In the genomic region with DNA sequence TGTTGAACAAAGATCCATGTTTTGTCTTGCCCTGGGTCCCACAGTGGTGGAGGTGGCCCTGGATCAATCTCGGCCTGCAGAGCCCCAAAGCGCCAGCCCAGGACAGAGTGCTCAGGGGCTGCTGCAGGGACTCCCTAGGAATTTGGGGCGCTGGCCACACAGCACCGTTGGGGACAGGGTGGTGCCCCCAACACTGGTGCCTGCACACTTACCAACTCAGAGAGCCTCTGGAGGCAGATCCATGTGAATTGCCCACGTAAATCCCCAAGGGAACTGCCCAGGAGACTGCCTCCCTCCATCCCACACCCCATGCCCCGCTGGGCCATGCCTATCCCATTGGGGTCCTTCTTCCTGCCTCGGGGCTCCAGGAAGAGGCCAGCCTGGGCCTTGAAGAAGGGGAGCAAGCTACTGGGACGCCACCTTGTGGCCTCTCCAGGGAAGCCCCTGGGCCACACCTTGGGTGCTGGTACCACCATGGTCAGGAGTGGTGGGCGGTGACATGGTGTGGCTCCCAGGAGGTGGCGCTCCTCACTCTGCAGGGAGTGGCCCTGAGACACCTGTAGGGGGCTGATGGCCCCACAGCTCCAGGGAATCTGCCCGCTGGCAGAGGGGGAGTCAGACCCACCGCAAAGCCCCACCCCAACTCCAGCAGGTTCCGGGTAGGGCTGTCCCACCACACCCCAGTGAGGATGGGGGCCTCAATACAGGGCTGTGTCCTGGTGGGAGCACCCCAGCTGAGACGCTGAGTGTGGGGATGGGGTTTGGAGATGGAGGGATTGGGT, we compare ENCODE assay signal across 8 cellular contexts. TPM values are rescaled to one million over a fixed set of nuclear protein-coding genes. Genes with fewer than 3 reads are reported as not detected.
DNase-seq lines count a peak whose midpoint lies in the region; ATAC-seq and TF ChIP-seq lines count a peak whose summit lies in the region.

No MANE protein-coding gene starts in this region.

- no peak overlapping the region for H3K27ac Mint-ChIP-seq in activated CD4-positive, alpha-beta memory T cell treated with anti-CD3 and anti-CD28 coated beads, Interleukin-2, amount 10 ng/mL, durations not matched to agents 7 days and 5 days
- H3K27ac Mint-ChIP-seq in neural crest cell (ENCODE audit: unreplicated experiment): no peak overlapping the region

- no peaks in the 10 kb centered on the region for H3K27me3 ChIP-seq in upper lobe of left lung

- H3K4me1 Mint-ChIP-seq in activated CD4-positive, alpha-beta memory T cell treated with anti-CD3 and anti-CD28 coated beads, Interleukin-2, amount 10 ng/mL, durations not matched to agents 7 days and 5 days: peaks cover 5% of the 10 kb centered on the region
- no peaks in the 10 kb centered on the region for H3K4me1 Mint-ChIP-seq in neural crest cell

- H3K4me3 Mint-ChIP-seq in activated CD4-positive, alpha-beta memory T cell treated with anti-CD3 and anti-CD28 coated beads, Interleukin-2, amount 10 ng/mL, durations not matched to agents 7 days and 5 days: no peak overlapping the region
- no peak overlapping the region for H3K4me3 Mint-ChIP-seq in neural crest cell

- CTCF ChIA-PET in activated CD4-positive, alpha-beta memory T cell treated with anti-CD3 and anti-CD28 coated beads, Interleukin-2, amount 10 ng/mL, durations not matched to agents 7 days and 5 days (lab: Charles Lee): interaction anchor here (0.6 to 2.5 kb wide), 19 partner anchors 10 to 221 kb away, joined by 3 to 19 read pairs (median 4); a partner anchor contains a TSS

- no peaks in the 10 kb centered on the region for H3K4me1 ChIP-seq in upper lobe of left lung

- no peaks in the 10 kb centered on the region for H3K9me3 ChIP-seq in upper lobe of left lung

- no peaks in the 10 kb centered on the region for H3K36me3 Mint-ChIP-seq in activated CD4-positive, alpha-beta memory T cell treated with anti-CD3 and anti-CD28 coated beads, Interleukin-2, amount 10 ng/mL, durations not matched to agents 7 days and 5 days (ENCODE audit: low read depth)
- H3K36me3 Mint-ChIP-seq in neural crest cell (ENCODE audit: low read depth): no peaks in the 10 kb centered on the region

- ATAC-seq in GM18498 (IDR thresholded peaks at IDR 0.05; ENCODE audit: unreplicated experiment): peak; percentile 88
- ATAC-seq in HG02970 (IDR thresholded peaks at IDR 0.05; ENCODE audit: low FRiP score, unreplicated experiment): peak; percentile 77
- ATAC-seq in upper lobe of left lung (ENCODE audit: low FRiP score in 2 of 2): peak; percentile 44 to 66

- H3K27me3 Mint-ChIP-seq in activated CD4-positive, alpha-beta memory T cell treated with anti-CD3 and anti-CD28 coated beads, Interleukin-2, amount 10 ng/mL, durations not matched to agents 7 days and 5 days: no peaks in the 10 kb centered on the region
- H3K27me3 Mint-ChIP-seq in neural crest cell (ENCODE audit: low read depth): no peaks in the 10 kb centered on the region

- no peaks in the 10 kb centered on the region for H3K36me3 ChIP-seq in upper lobe of left lung

- POLR2A ChIA-PET in activated CD4-positive, alpha-beta memory T cell treated with anti-CD3 and anti-CD28 coated beads, Interleukin-2, amount 10 ng/mL, durations not matched to agents 7 days and 5 days (lab: Charles Lee): interaction anchor here (0.8 to 1.6 kb wide), 4 partner anchors 17 to 29 kb away, joined by 3 to 7 read pairs (median 3); a partner anchor contains a TSS

- no peaks in the 10 kb centered on the region for H3K9me3 Mint-ChIP-seq in activated CD4-positive, alpha-beta memory T cell treated with anti-CD3 and anti-CD28 coated beads, Interleukin-2, amount 10 ng/mL, durations not matched to agents 7 days and 5 days
- H3K9me3 Mint-ChIP-seq in neural crest cell: no peaks in the 10 kb centered on the region

- 54 to 66% methylated on average over 8 to 10 of the region's 14 CpGs for whole genome bisulfite sequencing in upper lobe of left lung, 2 donors

- H3K4me3 ChIP-seq in upper lobe of left lung: no peak overlapping the region

- H3K27ac ChIP-seq in upper lobe of left lung: no peak overlapping the region

- peak; percentile 98 for DNase-seq in 8988T
- DNase-seq in NCI-H748 (lab: John Stamatoyannopoulos, UW; ENCODE audit: unreplicated experiment): peak; percentile 61
- peak; percentile 82 for DNase-seq in activated CD4-positive, alpha-beta memory T cell treated with anti-CD3 and anti-CD28 coated beads, Interleukin-2, amount 10 ng/mL, durations not matched to agents 7 days and 5 days
- peak; percentile 46 for DNase-seq in epidermal melanocyte (ENCODE audit: insufficient read length, low spot score)
- peak; percentile 57 for DNase-seq in neural crest cell (ENCODE audit: low read depth, low spot score)
- DNase-seq in upper lobe of left lung: peak; percentile 57 to 65

- TF ChIP-seq CTCF in neural crest cell (conservative IDR thresholded peaks at IDR 0.05) (peak; percentile 63), upper lobe of left lung (IDR thresholded peaks at IDR 0.05) (peak; percentile 64 to 87 (median 78))

- TF ChIP-seq POLR2A in upper lobe of left lung (IDR thresholded peaks at IDR 0.05): no peak

- no peak for TF ChIP-seq EP300 in upper lobe of left lung (IDR thresholded peaks at IDR 0.05)

RNA-seq across cellular contexts. Expression of a gene that starts 22.8 kb away (rescaled TPM):
- total RNA-seq in activated CD4-positive, alpha-beta memory T cell treated with anti-CD3 and anti-CD28 coated beads, Interleukin-2, amount 10 ng/mL, durations not matched to agents 7 days and 5 days: under 1 TPM; 0.08 TPM
- total RNA-seq in neural crest cell: not detected in 2 replicates
- 10 to 100 TPM in 3 of 6 donors, 1 to 10 TPM in 2, under 1 TPM in 1; 0.57 to 24.7 (median 9.3) TPM for total RNA-seq in upper lobe of left lung

RNA-seq across cellular contexts. Expression of a gene that starts 23.1 kb away (rescaled TPM):
- total RNA-seq in activated CD4-positive, alpha-beta memory T cell treated with anti-CD3 and anti-CD28 coated beads, Interleukin-2, amount 10 ng/mL, durations not matched to agents 7 days and 5 days: 10 to 100 TPM; 38.9 to 40.1 TPM
- total RNA-seq in neural crest cell: 1.2 and 1.4 TPM in 2 replicates
- total RNA-seq in upper lobe of left lung: 10 to 100 TPM; 10.8 to 51.3 (median 15.2) TPM

RNA-seq across cellular contexts. Expression of a gene that starts 27.3 kb away (rescaled TPM):
- total RNA-seq in activated CD4-positive, alpha-beta memory T cell treated with anti-CD3 and anti-CD28 coated beads, Interleukin-2, amount 10 ng/mL, durations not matched to agents 7 days and 5 days: 100 to 1,000 TPM; 106 to 113 TPM
- total RNA-seq in neural crest cell (74.2 and 76.4 TPM in 2 replicates), upper lobe of left lung (10 to 100 TPM; 28.0 to 48.5 (median 43.3) TPM)

Comparison
In these comparisons a context has a peak if more than half of its experiments do, and no peak if none do; other contexts are left out.
1. DNase-seq: peak in every context shown above with its lines; median percentile 98 in 8988T; 82 in activated CD4-positive, alpha-beta memory T cell treated with anti-CD3 and anti-CD28 coated beads, Interleukin-2, amount 10 ng/mL, durations not matched to agents 7 days and 5 days; 61 in NCI-H748; 61 in upper lobe of left lung; 57 in neural crest cell; 46 in epidermal melanocyte.